8 cellular contexts compared by ENCODE assay signal in genomic region chr5:611731-612486, GRCh38. TPM values are rescaled to one million over a fixed set of nuclear protein-coding genes. Genes with fewer than 3 reads are reported as not detected.
DNase-seq lines count a peak whose midpoint lies in the region; ATAC-seq and TF ChIP-seq lines count a peak whose summit lies in the region.

Gene CEP72 (plus strand): TSS chr5:612340. CDS start chr5:612362, 22 bp downstream.

- peak within 1 kb of the TSS; percentile 83 for H3K27ac Mint-ChIP-seq in activated naive CD4-positive, alpha-beta T cell treated with anti-CD3 and anti-CD28 coated beads, Interleukin-2, amount 10 ng/mL, durations not matched to agents 7 days and 5 days

- peaks cover 13% of the 10 kb centered on the region; the same call in 1 of the 2 replicates for H4K20me1 ChIP-seq in HCT116 (ENCODE audit: insufficient read depth)
- no peaks in the 10 kb centered on the region for H4K20me1 ChIP-seq in osteoblast (ENCODE audit: insufficient read depth, low read length)

- 1% methylated on average over 10 to 43 of the region's 72 CpGs for WGBS in testis, 2 donors

- H3K4me3 ChIP-seq in HCT116 (replicated peaks in 1 of 2; ENCODE audit: low read depth in 1 of 2, low read length in 2 of 2): peak within 1 kb of the TSS; percentile 72 to 93
- H3K4me3 ChIP-seq in osteoblast (ENCODE audit: insufficient read depth, low read length): peak within 1 kb of the TSS; percentile 82
- H3K4me3 ChIP-seq in testis: peak within 1 kb of the TSS; percentile 76 to 82

- H2AFZ ChIP-seq in HCT116 (ENCODE audit: low read depth, low read length, poor library complexity, severe bottlenecking): no peak within 1 kb of the TSS
- H2AFZ ChIP-seq in osteoblast (ENCODE audit: low read length): peak within 1 kb of the TSS; percentile 83

- RAD21 ChIA-PET in HCT116 (lab: Charles Lee; ENCODE audit: low non-redundant PET in 1 of 2, low total read pairs in 2 of 2, uncharacterized antibody in 2 of 2, unreplicated experiment in 2 of 2): no interaction called here

- peaks cover 12% of the 10 kb centered on the region for H3K9me3 Mint-ChIP-seq in activated naive CD4-positive, alpha-beta T cell treated with anti-CD3 and anti-CD28 coated beads, Interleukin-2, amount 10 ng/mL, durations not matched to agents 7 days and 5 days

- peaks cover 16% of the 10 kb centered on the region for H3K27me3 Mint-ChIP-seq in activated naive CD4-positive, alpha-beta T cell treated with anti-CD3 and anti-CD28 coated beads, Interleukin-2, amount 10 ng/mL, durations not matched to agents 7 days and 5 days

- peak within 1 kb of the TSS; percentile 90 for H3K4me3 Mint-ChIP-seq in activated naive CD4-positive, alpha-beta T cell treated with anti-CD3 and anti-CD28 coated beads, Interleukin-2, amount 10 ng/mL, durations not matched to agents 7 days and 5 days

- no TSS peak for BruUV-seq in HCT116 (replicated peaks; lab: Mats Ljungman, UMichigan)

- peaks cover 45% of the 10 kb centered on the region for H3K79me2 ChIP-seq in HCT116 (ENCODE audit: insufficient read depth, low read length)
- H3K79me2 ChIP-seq in osteoblast (ENCODE audit: insufficient read depth, low read length): peaks cover 38% of the 10 kb centered on the region

- H3K9me2 ChIP-seq in HCT116 (ENCODE audit: insufficient read depth): no peaks in the 10 kb centered on the region

- intact Hi-C loops in HCT116 (cut with micrococcal nuclease) (loop anchor here (10.0 kb wide), 1 partner anchor 157 kb away; no protein-coding TSS in a partner anchor), testis (cut with DNase I; ENCODE audit: low total_unique reads) (no loop called here)

- POLR2A ChIA-PET in HCT116 (lab: Charles Lee): interaction anchor here (0.6 kb wide), 1 partner anchor 10 kb away, joined by 3 read pairs; no protein-coding TSS in a partner anchor

- peak within 1 kb of the TSS; percentile 78 for H3K4me2 ChIP-seq in HCT116 (ENCODE audit: low read length)
- H3K4me2 ChIP-seq in osteoblast (ENCODE audit: insufficient read depth, low read length): peak within 1 kb of the TSS; percentile 95

- peak within 1 kb of the TSS; percentile 79 for H3K9ac ChIP-seq in HCT116 (ENCODE audit: low read length)

- H3K27me3 ChIP-seq in HCT116 (ENCODE audit: insufficient read depth, low read length) (no peaks in the 10 kb centered on the region), osteoblast (ENCODE audit: insufficient read depth, low read length) (peaks cover 10% of the 10 kb centered on the region), testis (no peaks in the 10 kb centered on the region)

- ATAC-seq in HCT116: peak; percentile 91
- ATAC-seq in SK-N-SH treated with all-trans-retinoic acid at 6 μM for 48 hours: peak; percentile 90

- H3K27ac ChIP-seq in HCT116 (ENCODE audit: low read depth, low read length): peak within 1 kb of the TSS; percentile 68
- H3K27ac ChIP-seq in osteoblast (ENCODE audit: low read depth, low read length): peak within 1 kb of the TSS; percentile 28
- H3K27ac ChIP-seq in testis: peak within 1 kb of the TSS in 1 of 2 donors; percentile 59

- TF ChIP-seq POLR2A in HCT116 (IDR thresholded peaks at IDR 0.05; ENCODE audit: borderline replicate concordance, extremely low read depth, insufficient read depth, insufficient read length) (no peak), testis (IDR thresholded peaks at IDR 0.05) (no peak)

- DNase-seq in GF-D8 (lab: John Stamatoyannopoulos, UW): peak; percentile 32
- peak; percentile 52 for DNase-seq in HCT116 (ENCODE audit: low read depth, low spot score)
- DNase-seq in MV-4-11 (lab: John Stamatoyannopoulos, UW): peak; percentile 61
- peak; percentile 95 for DNase-seq in activated naive CD4-positive, alpha-beta T cell treated with anti-CD3 and anti-CD28 coated beads, Interleukin-2, amount 10 ng/mL, durations not matched to agents 7 days and 5 days
- DNase-seq in glomerular visceral epithelial cell (ENCODE audit: extremely low spot score): peak; percentile 92
- DNase-seq in osteoblast (ENCODE audit: insufficient read length, low spot score, missing footprints): peak; percentile 100
- DNase-seq in testis: peak; percentile 91

- H3K4me1 Mint-ChIP-seq in activated naive CD4-positive, alpha-beta T cell treated with anti-CD3 and anti-CD28 coated beads, Interleukin-2, amount 10 ng/mL, durations not matched to agents 7 days and 5 days: peaks cover 55% of the 10 kb centered on the region

- H3K4me1 ChIP-seq in HCT116 (ENCODE audit: control insufficient read depth in 1 of 2, insufficient read depth in 2 of 2, low read length in 2 of 2) (peaks cover 0 to 16% of the 10 kb centered on the region in 2 experiments; a peak in 2 of 4 replicates), osteoblast (ENCODE audit: insufficient read depth, low read length) (peaks cover 12% of the 10 kb centered on the region), testis (peaks cover 14% of the 10 kb centered on the region)

- peaks cover 28% of the 10 kb centered on the region for H3K36me3 Mint-ChIP-seq in activated naive CD4-positive, alpha-beta T cell treated with anti-CD3 and anti-CD28 coated beads, Interleukin-2, amount 10 ng/mL, durations not matched to agents 7 days and 5 days

- CTCF ChIA-PET in HCT116 (lab: Charles Lee): no interaction called here
- CTCF ChIA-PET in activated naive CD4-positive, alpha-beta T cell treated with anti-CD3 and anti-CD28 coated beads, Interleukin-2, amount 10 ng/mL, durations not matched to agents 7 days and 5 days (lab: Charles Lee): interaction anchor here (0.9 kb wide), 1 partner anchor 56 kb away, joined by 3 read pairs; no protein-coding TSS in a partner anchor

- TF ChIP-seq CTCF in HCT116 (IDR thresholded peaks at IDR 0.05 in 2 of 3, conservative IDR thresholded peaks at IDR 0.05 in 1 of 3; ENCODE audit: borderline replicate concordance in 1 of 3, insufficient read depth in 1 of 3, low read depth in 2 of 3, low read length in 2 of 3) (no peak), osteoblast (IDR thresholded peaks at IDR 0.05; ENCODE audit: extremely low read depth, low read depth, low read length) (no peak), testis (IDR thresholded peaks at IDR 0.05) (no peak)

- H3K36me3 ChIP-seq in HCT116 (ENCODE audit: control insufficient read depth in 1 of 2, insufficient read depth in 2 of 2, low read length in 2 of 2) (peaks cover 0 to 23% of the 10 kb centered on the region in 2 experiments; a peak in 2 of 4 replicates), osteoblast (ENCODE audit: insufficient read depth, low read length) (no peaks in the 10 kb centered on the region), testis (ENCODE audit: low read depth, missing control alignments) (no peaks in the 10 kb centered on the region)

- H3K9me3 ChIP-seq in HCT116 (ENCODE audit: control insufficient read depth in 1 of 2, insufficient read depth in 1 of 2, low read depth in 1 of 2, low read length in 2 of 2) (no peaks in the 10 kb centered on the region; a peak in 1 of 4 replicates), osteoblast (ENCODE audit: low read depth, low read length) (no peaks in the 10 kb centered on the region), testis (no peaks in the 10 kb centered on the region)

- TF ChIP-seq RAD21 in HCT116 (IDR thresholded peaks at IDR 0.05; ENCODE audit: low read depth): no peak

TF ChIP-seq in HCT116, 20 proteins besides CTCF, POLR2A, EP300 and RAD21:
- no peak for TF ChIP-seq ZNF274 (IDR thresholded peaks at IDR 0.05; ENCODE audit: low read depth, low read length)
- no peak for TF ChIP-seq ZFX (IDR thresholded peaks at IDR 0.05)
- TF ChIP-seq SP1 (IDR thresholded peaks at IDR 0.05; ENCODE audit: low read depth): no peak
- TF ChIP-seq TCF7L2 (IDR thresholded peaks at IDR 0.05; ENCODE audit: borderline replicate concordance, extremely low read depth, insufficient read depth, insufficient read length): no peak
- no peak for TF ChIP-seq CEBPB (IDR thresholded peaks at IDR 0.05; ENCODE audit: low read depth)
- no peak for TF ChIP-seq SRF (IDR thresholded peaks at IDR 0.05; ENCODE audit: low read depth)
- peak; percentile 86 for TF ChIP-seq YY1 (IDR thresholded peaks at IDR 0.05; ENCODE audit: extremely low read depth, insufficient replicate concordance, low read depth, low read length)
- peak; percentile 85 for TF ChIP-seq EGR1 (IDR thresholded peaks at IDR 0.05; ENCODE audit: low read depth)
- TF ChIP-seq POLR2AphosphoS5 (IDR thresholded peaks at IDR 0.05; ENCODE audit: low read depth, low read length): peak; percentile 75
- TF ChIP-seq SIN3A (IDR thresholded peaks at IDR 0.05; ENCODE audit: low read depth): no peak

TF ChIP-seq in SK-N-SH treated with all-trans-retinoic acid at 6 μM for 48 hours, 23 proteins besides CTCF, POLR2A, EP300 and RAD21:
- TF ChIP-seq PPARA (CRISPR knock-in tag; IDR thresholded peaks at IDR 0.05; ENCODE audit: borderline replicate concordance) (no peak), POU6F1 (CRISPR knock-in tag; IDR thresholded peaks at IDR 0.05; ENCODE audit: borderline replicate concordance, low read depth) (no peak)

RNA-seq across cellular contexts. Expression of gene CEP72, which starts in this region (rescaled TPM):
- total RNA-seq in HCT116 (2021; ENCODE audit: unreplicated experiment): 25.6 TPM
- 12.9 and 13.5 TPM in 2 replicates for polyA plus RNA-seq in HCT116 (2012)
- total RNA-seq in osteoblast: 2.7 and 3.3 TPM in 2 replicates
- 10 to 100 TPM; 19.8 to 31.2 TPM for total RNA-seq in testis
- polyA plus RNA-seq in testis (ENCODE audit: insufficient read depth, low read depth, low replicate concordance): 18.5 TPM

Comparison
In these comparisons a context has a peak if more than half of its experiments do, and no peak if none do; other contexts are left out.
1. DNase-seq: peak in every context shown above with its lines; median percentile 100 in osteoblast; 95 in activated naive CD4-positive, alpha-beta T cell treated with anti-CD3 and anti-CD28 coated beads, Interleukin-2, amount 10 ng/mL, durations not matched to agents 7 days and 5 days; 92 in glomerular visceral epithelial cell; 91 in testis; 61 in MV-4-11; 52 in HCT116; 32 in GF-D8.